1 cellular context compared by ENCODE assay signal in the genomic region with DNA sequence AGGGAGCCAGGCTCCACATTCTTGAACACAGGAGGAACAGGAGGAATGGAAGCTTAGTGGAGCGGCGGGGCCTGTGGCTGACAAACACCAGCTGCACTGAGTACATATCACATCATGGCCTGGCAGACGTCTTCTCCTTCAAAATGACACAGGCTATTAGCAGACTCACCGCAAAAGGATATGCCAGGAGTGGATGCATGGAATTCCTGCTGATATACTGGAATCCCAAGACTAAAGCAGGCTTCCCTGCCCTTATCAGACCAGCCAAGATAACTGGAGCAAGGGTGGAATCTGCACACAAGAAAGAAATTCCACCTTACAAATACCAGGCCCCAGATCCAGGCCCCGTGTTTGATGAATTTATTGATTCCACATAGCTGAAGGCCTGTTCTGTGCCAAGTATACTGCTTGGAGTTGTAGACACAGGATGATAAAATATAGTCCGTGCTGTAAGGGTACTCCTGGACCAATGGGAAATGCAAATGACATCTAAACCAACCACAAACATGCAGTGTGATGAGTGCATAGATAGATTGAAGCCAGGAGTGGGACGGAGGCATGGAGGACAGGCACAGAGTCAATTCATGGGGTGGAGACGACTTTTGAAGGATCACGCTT.
TF ChIP-seq lines count a peak whose summit lies in the region.

No MANE protein-coding gene starts in this region.

TF ChIP-seq in H1, 55 proteins besides CTCF, POLR2A, EP300 and RAD21 (continued from another document):
- TF ChIP-seq, protein P1, sequence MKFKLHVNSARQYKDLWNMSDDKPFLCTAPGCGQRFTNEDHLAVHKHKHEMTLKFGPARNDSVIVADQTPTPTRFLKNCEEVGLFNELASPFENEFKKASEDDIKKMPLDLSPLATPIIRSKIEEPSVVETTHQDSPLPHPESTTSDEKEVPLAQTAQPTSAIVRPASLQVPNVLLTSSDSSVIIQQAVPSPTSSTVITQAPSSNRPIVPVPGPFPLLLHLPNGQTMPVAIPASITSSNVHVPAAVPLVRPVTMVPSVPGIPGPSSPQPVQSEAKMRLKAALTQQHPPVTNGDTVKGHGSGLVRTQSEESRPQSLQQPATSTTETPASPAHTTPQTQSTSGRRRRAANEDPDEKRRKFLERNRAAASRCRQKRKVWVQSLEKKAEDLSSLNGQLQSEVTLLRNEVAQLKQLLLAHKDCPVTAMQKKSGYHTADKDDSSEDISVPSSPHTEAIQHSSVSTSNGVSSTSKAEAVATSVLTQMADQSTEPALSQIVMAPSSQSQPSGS (IDR thresholded peaks at IDR 0.05; ENCODE audit: low read length), result no peak
- TF ChIP-seq ASH2L (IDR thresholded peaks at IDR 0.05; ENCODE audit: low read length), result no peak
- TF ChIP-seq POLR2AphosphoS5 (IDR thresholded peaks at IDR 0.05; ENCODE audit: low read depth, low read length), result no peak
- TF ChIP-seq SP4 (IDR thresholded peaks at IDR 0.05; ENCODE audit: low read length), result no peak
- TF ChIP-seq CREB1 (IDR thresholded peaks at IDR 0.05), result no peak
- TF ChIP-seq PHF8 (conservative IDR thresholded peaks at IDR 0.05; ENCODE audit: low read depth, low read length), result no peak
- TF ChIP-seq GABPA (IDR thresholded peaks at IDR 0.05; ENCODE audit: borderline replicate concordance, insufficient read depth, low read length), result no peak
- no peak for TF ChIP-seq SRF (IDR thresholded peaks at IDR 0.05; ENCODE audit: low read depth, low read length)
- TF ChIP-seq KDM1A (IDR thresholded peaks at IDR 0.05; ENCODE audit: borderline replicate concordance, low read length), result no peak
- TF ChIP-seq CHD2 (IDR thresholded peaks at IDR 0.05; ENCODE audit: low read length), result no peak
- TF ChIP-seq CBX8 (IDR thresholded peaks at IDR 0.05; ENCODE audit: borderline replicate concordance, low read depth, low read length), result no peak
- no peak for TF ChIP-seq CTBP2 (IDR thresholded peaks at IDR 0.05; ENCODE audit: borderline replicate concordance, insufficient read depth, insufficient read length, low read length)
